1 cellular context compared by ENCODE assay signal in the genomic region with DNA sequence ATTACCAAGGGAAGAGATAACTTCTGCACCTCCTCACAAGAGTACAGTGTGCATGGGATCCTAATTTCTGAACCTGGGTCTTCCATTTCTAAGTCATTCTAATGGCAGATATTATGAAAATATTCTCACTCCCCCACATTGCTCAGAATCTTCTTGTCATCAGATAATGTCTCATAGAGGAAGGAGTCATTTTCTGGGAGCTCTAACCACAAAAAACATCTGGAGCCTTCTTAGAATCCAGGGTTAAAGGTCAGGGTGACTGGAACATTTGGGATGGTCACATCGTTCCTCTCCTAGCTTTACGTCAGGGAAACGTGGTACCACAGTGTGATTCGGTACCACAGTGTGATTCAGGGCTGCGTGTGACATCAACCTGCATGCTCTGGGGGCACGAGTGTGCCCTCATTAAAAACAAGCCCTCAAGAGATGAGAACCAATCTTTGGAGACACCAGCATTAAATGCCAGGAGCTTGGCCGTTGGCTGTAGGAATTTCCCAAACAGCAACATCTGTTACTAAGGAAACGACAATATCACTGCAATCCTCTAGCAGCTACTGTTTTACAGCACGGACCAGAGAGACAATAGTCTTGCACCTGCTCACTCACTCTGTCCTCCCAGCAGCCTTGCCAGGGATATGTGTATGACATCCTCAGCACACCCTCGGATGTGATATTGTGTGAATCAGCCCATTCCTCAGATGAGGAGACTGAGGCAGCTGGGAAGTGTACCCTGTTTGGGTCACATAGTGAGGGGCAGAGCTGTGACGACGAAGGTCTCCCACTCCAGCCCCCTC.
A peak's percentile ranks its signal among the peaks of the same experiment; 100 is the strongest.
TF ChIP-seq lines count a peak whose summit lies in the region.

No MANE protein-coding gene starts in this region.

TF ChIP-seq in K562, 482 proteins besides CTCF, POLR2A, EP300 and RAD21 (continued from another document and continues in another):
- TF ChIP-seq, protein P1, sequence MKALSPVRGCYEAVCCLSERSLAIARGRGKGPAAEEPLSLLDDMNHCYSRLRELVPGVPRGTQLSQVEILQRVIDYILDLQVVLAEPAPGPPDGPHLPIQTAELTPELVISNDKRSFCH (CRISPR knock-in tag; IDR thresholded peaks at IDR 0.05): no peak
- TF ChIP-seq, protein P1 (tag; IDR thresholded peaks at IDR 0.05): peak; percentile 83
- TF ChIP-seq NR2C1 (IDR thresholded peaks at IDR 0.05) (peak; percentile 77), NR2C1 (tag; IDR thresholded peaks at IDR 0.05) (peak; percentile 95), RCOR1 (IDR thresholded peaks at IDR 0.05; ENCODE audit: borderline replicate concordance in 1 of 2, low read depth in 2 of 2, low read length in 2 of 2) (peak in 1 of 2 experiments; percentile 37; a peak in 1 of 4 replicates), NR2C2 (CRISPR knock-in tag; IDR thresholded peaks at IDR 0.05) (no peak), NR2C2 (tag; IDR thresholded peaks at IDR 0.05) (peak; percentile 97), ZSCAN29 (IDR thresholded peaks at IDR 0.05) (no peak), RFX1 (IDR thresholded peaks at IDR 0.05) (peak; percentile 35; the same call in 1 of the 2 replicates), ZEB2 (IDR thresholded peaks at IDR 0.05) (peak; percentile 35; the same call in 1 of the 2 replicates), CBFA2T3 (IDR thresholded peaks at IDR 0.05) (peak; percentile 31; the same call in 1 of the 2 replicates), JUND (IDR thresholded peaks at IDR 0.05; ENCODE audit: borderline replicate concordance, low read depth, low read length) (peak; percentile 50), JUND (tag; IDR thresholded peaks at IDR 0.05; ENCODE audit: borderline replicate concordance, low read depth, low read length) (no peak), ZNF639 (CRISPR knock-in tag; conservative IDR thresholded peaks at IDR 0.05 in 1 of 2, IDR thresholded peaks at IDR 0.05 in 1 of 2) (no peak), KDM1A (IDR thresholded peaks at IDR 0.05) (peak in 1 of 2 experiments; percentile 67; a peak in 1 of 4 replicates), CBFA2T2 (conservative IDR thresholded peaks at IDR 0.05) (peak; percentile 21; the same call in 1 of the 2 replicates), MECOM (CRISPR knock-in tag; IDR thresholded peaks at IDR 0.05) (0 out of 2 replicates have a peak, but pooled peaks have one; percentile 28), KLF16 (IDR thresholded peaks at IDR 0.05) (peak; percentile 48; the same call in 1 of the 2 replicates), EGR1 (conservative IDR thresholded peaks at IDR 0.05) (0 out of 2 replicates have a peak, but pooled peaks have one; percentile 14), MEIS2 (IDR thresholded peaks at IDR 0.05; ENCODE audit: partially characterized antibody) (peak; percentile 75), RBM25 (IDR thresholded peaks at IDR 0.05; ENCODE audit: low read depth, low read length, severe bottlenecking) (peak; percentile 95), U2AF2 (optimal IDR thresholded peaks at IDR 0.05; ENCODE audit: low read depth, low read length) (no peak), CREB1 (IDR thresholded peaks at IDR 0.05) (0 out of 2 replicates have a peak, but pooled peaks have one; percentile 16), CREB1 (CRISPR knock-in tag; IDR thresholded peaks at IDR 0.05) (no peak), ZKSCAN8 (CRISPR knock-in tag; IDR thresholded peaks at IDR 0.05) (no peak), PTTG1 (tag; IDR thresholded peaks at IDR 0.05; ENCODE audit: low read depth) (no peak), CREM (IDR thresholded peaks at IDR 0.05; ENCODE audit: low read depth) (peak; percentile 36; the same call in 1 of the 2 replicates), TSHZ1 (CRISPR knock-in tag; IDR thresholded peaks at IDR 0.05) (no peak), NKRF (IDR thresholded peaks at IDR 0.05; ENCODE audit: borderline replicate concordance) (no peak), PRMT5 (CRISPR knock-in tag; IDR thresholded peaks at IDR 0.05) (no peak), NFE2 (IDR thresholded peaks at IDR 0.05; ENCODE audit: low read depth) (peak; percentile 16; the same call in 1 of the 2 replicates), SMARCA4 (IDR thresholded peaks at IDR 0.05) (peak; percentile 49; the same call in 1 of the 2 replicates), FOSL1 (tag; conservative IDR thresholded peaks at IDR 0.05) (peak; percentile 93), JUN (IDR thresholded peaks at IDR 0.05; ENCODE audit: borderline replicate concordance, low read depth, low read length) (peak; percentile 70), JUN (CRISPR knock-in tag; IDR thresholded peaks at IDR 0.05; ENCODE audit: borderline replicate concordance) (no peak), STAT5A (IDR thresholded peaks at IDR 0.05; ENCODE audit: borderline replicate concordance, low read length) (peak; percentile 39; the same call in 1 of the 2 replicates), CBX1 (IDR thresholded peaks at IDR 0.05; ENCODE audit: low read depth) (peak; percentile 71; the same call in 1 of the 2 replicates), TARDBP (IDR thresholded peaks at IDR 0.05) (no peak), ATF1 (CRISPR knock-in tag; IDR thresholded peaks at IDR 0.05) (no peak), ATF1 (tag; IDR thresholded peaks at IDR 0.05) (peak; percentile 42; the same call in 1 of the 2 replicates), FOXO4 (CRISPR knock-in tag; IDR thresholded peaks at IDR 0.05) (no peak), SMARCA5 (IDR thresholded peaks at IDR 0.05) (peak; percentile 85; the same call in 1 of the 2 replicates)
- TF ChIP-seq, protein P2, sequence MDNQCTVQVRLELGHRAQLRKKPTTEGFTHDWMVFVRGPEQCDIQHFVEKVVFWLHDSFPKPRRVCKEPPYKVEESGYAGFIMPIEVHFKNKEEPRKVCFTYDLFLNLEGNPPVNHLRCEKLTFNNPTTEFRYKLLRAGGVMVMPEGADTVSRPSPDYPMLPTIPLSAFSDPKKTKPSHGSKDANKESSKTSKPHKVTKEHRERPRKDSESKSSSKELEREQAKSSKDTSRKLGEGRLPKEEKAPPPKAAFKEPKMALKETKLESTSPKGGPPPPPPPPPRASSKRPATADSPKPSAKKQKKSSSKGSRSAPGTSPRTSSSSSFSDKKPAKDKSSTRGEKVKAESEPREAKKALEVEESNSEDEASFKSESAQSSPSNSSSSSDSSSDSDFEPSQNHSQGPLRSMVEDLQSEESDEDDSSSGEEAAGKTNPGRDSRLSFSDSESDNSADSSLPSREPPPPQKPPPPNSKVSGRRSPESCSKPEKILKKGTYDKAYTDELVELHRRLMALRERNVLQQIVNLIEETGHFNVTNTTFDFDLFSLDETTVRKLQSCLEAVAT (IDR thresholded peaks at IDR 0.05): 0 out of 4 replicates have a peak, but pooled peaks of 1 of the 2 experiments have one; percentile 39
- TF ChIP-seq, protein P3, sequence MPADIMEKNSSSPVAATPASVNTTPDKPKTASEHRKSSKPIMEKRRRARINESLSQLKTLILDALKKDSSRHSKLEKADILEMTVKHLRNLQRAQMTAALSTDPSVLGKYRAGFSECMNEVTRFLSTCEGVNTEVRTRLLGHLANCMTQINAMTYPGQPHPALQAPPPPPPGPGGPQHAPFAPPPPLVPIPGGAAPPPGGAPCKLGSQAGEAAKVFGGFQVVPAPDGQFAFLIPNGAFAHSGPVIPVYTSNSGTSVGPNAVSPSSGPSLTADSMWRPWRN (IDR thresholded peaks at IDR 0.05; ENCODE audit: low read depth): peak; percentile 49; the same call in 1 of the 2 replicates
